Comparison of ENCODE assay signal across 16 cellular contexts in genomic region chr18:8792688-8793316, GRCh38.
"Had no signal": no experiment of that assay in that cellular context is flagged by ENCODE, and none has a peak within 500 bp of the region (broad histone marks: within the 10 kb centered on the region; RNA-seq: fewer than 3 reads in every experiment).

No MANE protein-coding gene starts in this region.

- H3K27me3 Mint-ChIP-seq: stimulated activated naive B cell treated with anti-CD40 and anti-IgM and Interleukin-4, amounts not matched to agents 10 μg/mL and 1 μg/mL and 100 μg/mL, for 72 hours had no signal

- H3K9me3 Mint-ChIP-seq: activated naive CD4-positive, alpha-beta T cell treated with anti-CD3 and anti-CD28 coated beads for 36 hours; activated T-helper 17 cell treated with anti-CD3 and anti-CD28 coated beads, Interleukin-2, amount 50 U/mL, for 72 hours; stimulated activated naive B cell treated with anti-CD40 and anti-IgM and Interleukin-4, amounts not matched to agents 10 μg/mL and 1 μg/mL and 100 μg/mL, for 72 hours; T-cell had no signal

- H3K4me1 Mint-ChIP-seq: activated T-helper 17 cell treated with anti-CD3 and anti-CD28 coated beads, Interleukin-2, amount 50 U/mL, for 72 hours had no signal

- DNase-seq: activated CD4-positive, alpha-beta T cell treated with anti-CD3 and anti-CD28 coated beads for 4 hours; activated naive CD4-positive, alpha-beta T cell treated with anti-CD3 and anti-CD28 coated beads for 36 hours; activated T-cell treated with anti-CD3 and anti-CD28 coated beads for 4 hours; effector CD8-positive, alpha-beta T cell; gastrocnemius medialis; heart right ventricle; left ventricle myocardium superior; right cardiac atrium; stimulated activated CD4-positive, alpha-beta T cell treated with anti-CD3 and anti-CD28 coated beads, Interleukin-2, amount 100 ng/mL, for 24 hours; stimulated activated naive B cell treated with anti-CD40 and anti-IgM and Interleukin-4, amounts not matched to agents 10 μg/mL and 1 μg/mL and 100 μg/mL, for 72 hours; T-cell; T1000; upper lobe of right lung had no signal

- H3K9me3 ChIP-seq: gastrocnemius medialis, heart right ventricle, upper lobe of right lung had no signal

- H3K4me3 ChIP-seq: cardiac muscle cell, coronary artery, gastrocnemius medialis, heart right ventricle, upper lobe of right lung had no signal

- H3K27ac ChIP-seq: cardiac muscle cell, coronary artery, gastrocnemius medialis, heart right ventricle, upper lobe of right lung had no signal

- H3K27ac Mint-ChIP-seq: activated naive CD4-positive, alpha-beta T cell treated with anti-CD3 and anti-CD28 coated beads for 36 hours; activated T-helper 17 cell treated with anti-CD3 and anti-CD28 coated beads, Interleukin-2, amount 50 U/mL, for 72 hours; stimulated activated naive B cell treated with anti-CD40 and anti-IgM and Interleukin-4, amounts not matched to agents 10 μg/mL and 1 μg/mL and 100 μg/mL, for 72 hours; T-cell had no signal

- H3K27me3 ChIP-seq: cardiac muscle cell, gastrocnemius medialis, heart right ventricle, upper lobe of right lung had no signal

- H3K4me1 ChIP-seq: heart right ventricle had no signal

- H3K36me3 Mint-ChIP-seq: T-cell had no signal

- H3K4me3 Mint-ChIP-seq: activated naive CD4-positive, alpha-beta T cell treated with anti-CD3 and anti-CD28 coated beads for 36 hours; activated T-helper 17 cell treated with anti-CD3 and anti-CD28 coated beads, Interleukin-2, amount 50 U/mL, for 72 hours; stimulated activated naive B cell treated with anti-CD40 and anti-IgM and Interleukin-4, amounts not matched to agents 10 μg/mL and 1 μg/mL and 100 μg/mL, for 72 hours; T-cell had no signal

- H3K36me3 ChIP-seq: cardiac muscle cell, gastrocnemius medialis, upper lobe of right lung had no signal
